Comparison of ENCODE assay signal across 1 cellular context in the genomic region with DNA sequence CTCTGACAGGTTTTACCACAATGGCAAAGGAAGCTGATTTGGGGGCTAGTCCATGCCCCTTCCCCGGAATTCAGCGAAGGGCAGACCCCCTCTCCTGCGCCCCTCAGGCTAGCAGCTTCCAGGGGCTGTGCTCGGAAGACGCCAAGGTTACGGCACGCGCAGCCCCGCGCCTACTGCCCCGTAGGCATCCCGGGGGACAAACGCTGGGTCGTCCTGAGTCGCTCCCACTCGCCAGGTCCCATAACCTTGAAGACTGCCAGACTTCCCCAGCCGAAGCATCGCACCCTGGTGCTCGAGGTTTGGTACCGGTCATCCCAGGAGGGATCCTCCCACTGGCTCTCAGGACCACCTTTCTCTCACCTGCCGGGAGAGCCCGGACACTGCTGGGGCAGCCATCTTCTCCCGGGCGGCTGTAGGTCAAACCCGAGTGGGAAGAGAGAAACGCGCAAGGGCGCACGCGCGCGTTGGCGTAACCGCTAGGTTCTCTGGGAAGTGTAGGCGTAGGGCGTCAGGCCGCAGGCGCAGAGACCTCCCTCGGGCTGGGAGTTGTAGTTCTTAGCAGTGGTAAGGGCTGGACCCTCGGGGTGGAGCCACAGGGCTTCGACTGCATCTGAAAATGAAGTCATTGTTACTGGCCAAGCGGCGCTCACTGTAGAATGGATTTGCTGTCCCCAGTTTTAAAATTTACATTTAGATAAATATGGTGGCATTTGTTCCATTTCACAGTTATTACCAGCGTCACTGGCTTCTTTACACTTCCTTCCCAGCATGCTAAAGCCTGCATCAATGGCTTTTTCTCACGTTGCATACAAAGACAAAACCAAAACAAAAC.
TF ChIP-seq lines count a peak whose summit lies in the region.

A gene with protein sequence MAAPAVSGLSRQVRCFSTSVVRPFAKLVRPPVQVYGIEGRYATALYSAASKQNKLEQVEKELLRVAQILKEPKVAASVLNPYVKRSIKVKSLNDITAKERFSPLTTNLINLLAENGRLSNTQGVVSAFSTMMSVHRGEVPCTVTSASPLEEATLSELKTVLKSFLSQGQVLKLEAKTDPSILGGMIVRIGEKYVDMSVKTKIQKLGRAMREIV (minus strand): TSS at position 437 of the 832 bp plus-strand sequence. CDS start 41 bp downstream, at position 396.

TF ChIP-seq in HEK293, 187 proteins besides CTCF, POLR2A, EP300 and RAD21 (continued from another document):
- TF ChIP-seq, protein P1, sequence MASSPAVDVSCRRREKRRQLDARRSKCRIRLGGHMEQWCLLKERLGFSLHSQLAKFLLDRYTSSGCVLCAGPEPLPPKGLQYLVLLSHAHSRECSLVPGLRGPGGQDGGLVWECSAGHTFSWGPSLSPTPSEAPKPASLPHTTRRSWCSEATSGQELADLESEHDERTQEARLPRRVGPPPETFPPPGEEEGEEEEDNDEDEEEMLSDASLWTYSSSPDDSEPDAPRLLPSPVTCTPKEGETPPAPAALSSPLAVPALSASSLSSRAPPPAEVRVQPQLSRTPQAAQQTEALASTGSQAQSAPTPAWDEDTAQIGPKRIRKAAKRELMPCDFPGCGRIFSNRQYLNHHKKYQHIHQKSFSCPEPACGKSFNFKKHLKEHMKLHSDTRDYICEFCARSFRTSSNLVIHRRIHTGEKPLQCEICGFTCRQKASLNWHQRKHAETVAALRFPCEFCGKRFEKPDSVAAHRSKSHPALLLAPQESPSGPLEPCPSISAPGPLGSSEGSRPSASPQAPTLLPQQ (tag by site-specific recombination; IDR thresholded peaks at IDR 0.05), result peak; percentile 60; the same call in 1 of the 2 replicates
